ENCODE assay signal across 8 cellular contexts in the genomic region with DNA sequence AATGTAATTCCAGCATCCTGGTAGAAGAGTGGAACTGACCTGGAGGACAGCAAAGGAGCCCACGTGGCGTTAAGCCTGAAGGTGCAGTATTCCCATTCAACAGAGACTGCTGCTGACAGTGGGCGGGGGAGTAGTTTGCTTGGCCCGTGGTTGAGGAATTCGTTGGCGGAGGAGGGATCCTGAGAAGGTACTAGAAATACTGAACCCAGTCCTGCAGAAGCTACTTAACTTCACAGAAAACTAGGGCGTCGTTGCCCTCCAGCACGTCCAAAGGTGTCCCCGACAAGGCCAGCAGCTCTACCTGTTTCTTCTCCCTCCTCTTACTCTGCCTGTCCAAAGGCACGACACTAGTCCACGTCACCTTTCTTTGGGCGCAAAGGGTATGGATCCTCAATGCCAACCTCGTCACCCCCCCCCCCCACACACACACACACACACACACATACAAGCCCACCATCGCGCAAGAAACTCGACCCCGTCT. TPM values are rescaled to one million over a fixed set of nuclear protein-coding genes. Genes with fewer than 3 reads are reported as not detected.
DNase-seq lines count a peak whose midpoint lies in the region; ATAC-seq, FAIRE-seq and TF ChIP-seq lines count a peak whose summit lies in the region.

No MANE protein-coding gene starts in this region.

- peak overlapping the region; percentile 67 to 76 for H3K4me3 Mint-ChIP-seq in H9

- in situ Hi-C loops in K562 (cut with MboI) = no loop called here

- H2BK20ac ChIP-seq in H9 (ENCODE audit: low read depth, low read length, poor library complexity, severe bottlenecking) = no peak overlapping the region

- H2BK5ac ChIP-seq in H9 (ENCODE audit: insufficient read length, low read length) = no peak overlapping the region

- peak overlapping the region; percentile 88 for H2AFZ ChIP-seq in DND-41 (ENCODE audit: low read depth, low read length)
- H2AFZ ChIP-seq in H9 (ENCODE audit: low read length) = no peak overlapping the region
- peak overlapping the region; percentile 93 for H2AFZ ChIP-seq in K562 (ENCODE audit: low read depth, low read length)

- no peaks in the 10 kb centered on the region for H3K9me1 ChIP-seq in K562 (ENCODE audit: control insufficient read depth, insufficient read depth, low read length)

- no peak overlapping the region for H3K56ac ChIP-seq in H9 (ENCODE audit: insufficient read length, low read depth, low read length)

- H3K36me3 Mint-ChIP-seq in H9 (ENCODE audit: insufficient read depth in 1 of 3, low read depth in 3 of 3) = peaks cover 0 to 6% (median 6%) of the 10 kb centered on the region in 3 experiments; a peak in 2 of 7 replicates

- H3K36me3 ChIP-seq in DND-41 (ENCODE audit: insufficient read depth, low read length) (peaks cover 7% of the 10 kb centered on the region), K562 (ENCODE audit: control insufficient read depth, insufficient read depth, low read length) (peaks cover 25% of the 10 kb centered on the region)

- POLR2A ChIA-PET in K562 (lab: Yijun Ruan, JAX) = interaction anchor here (1.0 to 1.3 kb wide), 2 partner anchors 9 to 19 kb away, joined by 4 to 5 read pairs; no protein-coding TSS in a partner anchor

- no peaks in the 10 kb centered on the region for H4K20me1 ChIP-seq in DND-41 (ENCODE audit: insufficient read depth, low read length)
- no peaks in the 10 kb centered on the region for H4K20me1 ChIP-seq in H9 (ENCODE audit: control insufficient read depth, insufficient read depth, insufficient read length)
- no peaks in the 10 kb centered on the region for H4K20me1 ChIP-seq in K562 (replicated peaks; ENCODE audit: control insufficient read depth, insufficient read depth, low read length)

- H3K4me1 Mint-ChIP-seq in H9 = peaks cover 24 to 33% of the 10 kb centered on the region in 2 experiments

- H3K4me2 ChIP-seq in DND-41 (ENCODE audit: insufficient read depth, low read length) (peak overlapping the region; percentile 88), H9 (ENCODE audit: insufficient read depth, insufficient read length, low read length) (peak overlapping the region; percentile 35), K562 (ENCODE audit: insufficient read depth, low read length) (peak overlapping the region; percentile 98)

- TF ChIP-seq CTCF in DND-41 (IDR thresholded peaks at IDR 0.05; ENCODE audit: borderline replicate concordance, extremely low read depth, low read length, poor library complexity, severe bottlenecking) (no peak), H9 (conservative IDR thresholded peaks at IDR 0.05) (no peak), K562 (IDR thresholded peaks at IDR 0.05 in 2 of 3, conservative IDR thresholded peaks at IDR 0.05 in 1 of 3; ENCODE audit: insufficient read depth in 2 of 3, low read depth in 1 of 3, low read length in 3 of 3) (no peak)

- H3K27me3 Mint-ChIP-seq in H9 (ENCODE audit: low read depth) = no peaks in the 10 kb centered on the region

- peak overlapping the region; percentile 77 for H3K9ac ChIP-seq in DND-41 (ENCODE audit: low read depth, low read length)
- peak overlapping the region; percentile 25 for H3K9ac ChIP-seq in H9 (ENCODE audit: extremely low read depth, insufficient read length, low read length)
- H3K9ac ChIP-seq in K562 (ENCODE audit: insufficient read depth in 1 of 2, low read depth in 2 of 2, low read length in 2 of 2) = peak overlapping the region; percentile 85 to 92

- no peak for TF ChIP-seq EP300 in K562 (IDR thresholded peaks at IDR 0.05; ENCODE audit: low read length)

- no peak overlapping the region for H3K23ac ChIP-seq in H9 (ENCODE audit: insufficient read length, low read depth, low read length)

- no peak overlapping the region for H4K8ac ChIP-seq in H9 (replicated peaks; ENCODE audit: insufficient read length, low read depth, low read length)

- H3K14ac ChIP-seq in H9 (ENCODE audit: insufficient read depth, low read length) = no peak overlapping the region

- CTCF ChIA-PET in K562 (lab: Yijun Ruan, JAX; ENCODE audit: low intra/inter-chr PET ratio) = interaction anchor here (0.9 to 1.4 kb wide), 2 partner anchors 124 to 125 kb away, joined by 3 to 6 read pairs; no protein-coding TSS in a partner anchor

- H3K79me2 ChIP-seq in DND-41 (ENCODE audit: insufficient read depth, low read length) = peaks cover 62% of the 10 kb centered on the region
- no peaks in the 10 kb centered on the region for H3K79me2 ChIP-seq in H9 (ENCODE audit: insufficient read depth, low read length)
- H3K79me2 ChIP-seq in K562 (ENCODE audit: control insufficient read depth, insufficient read depth, low read length) = peaks cover 86% of the 10 kb centered on the region

- no peak overlapping the region for H2AK5ac ChIP-seq in H9 (ENCODE audit: insufficient read length, low read length)

- no peak overlapping the region for H2BK15ac ChIP-seq in H9 (ENCODE audit: low read depth, low read length)

- H2BK120ac ChIP-seq in H9 (ENCODE audit: low read depth, low read length, poor library complexity, severe bottlenecking) = no peak overlapping the region

- H2BK12ac ChIP-seq in H9 (ENCODE audit: insufficient read length, low read depth, low read length) = no peak overlapping the region

- intact Hi-C loops in K562 (cut with micrococcal nuclease) = loop anchor here (1.0 to 5.0 kb wide), 2 partner anchors 49 to 124 kb away; a partner anchor contains a TSS

- no peaks in the 10 kb centered on the region for H3K9me3 Mint-ChIP-seq in H9

- peak; percentile 82; the same call in 1 of the 2 replicates for TF ChIP-seq POLR2A in K562 (conservative IDR thresholded peaks at IDR 0.05)

- H3K4me3 ChIP-seq in DND-41 (ENCODE audit: low read depth in 1 of 2, low read length in 2 of 2) (peak overlapping the region; percentile 63 to 89), K562 (peak overlapping the region; percentile 73), skin epidermis (peak overlapping the region; percentile 47 to 74 (median 61))

- H3K27ac ChIP-seq in DND-41 (ENCODE audit: low read length) (peak overlapping the region; percentile 79), H9 (ENCODE audit: insufficient read length, low read depth, low read length) (no peak overlapping the region), K562 (ENCODE audit: extremely low read depth, low read depth, low read length) (peak overlapping the region; percentile 81), skin epidermis (peak overlapping the region; percentile 17 to 97 (median 92))

- no peaks in the 10 kb centered on the region for H3K27me3 ChIP-seq in DND-41 (ENCODE audit: insufficient read depth, low read length, poor library complexity)
- no peaks in the 10 kb centered on the region for H3K27me3 ChIP-seq in H9 (ENCODE audit: insufficient read depth, low read length)
- no peaks in the 10 kb centered on the region for H3K27me3 ChIP-seq in K562 (ENCODE audit: control insufficient read depth in 2 of 2, insufficient read depth in 2 of 2, low read length in 2 of 2)

- TF ChIP-seq RAD21 in K562 (CRISPR knock-in tag; conservative IDR thresholded peaks at IDR 0.05 in 1 of 2, IDR thresholded peaks at IDR 0.05 in 1 of 2) = no peak

- DNase-seq in DND-41 (no peak), H9 (no peak), NCI-H2196 (lab: John Stamatoyannopoulos, UW; ENCODE audit: unreplicated experiment) (peak; percentile 46), K562 (ENCODE audit: extremely low read depth in 1 of 4, low spot score in 3 of 4) (peak; percentile 43 to 64 (median 52)), iPS-NIHi11 (ENCODE audit: low spot score) (peak; percentile 47), activated gamma-delta T cell treated with Interleukin-2 at 50 U/mL for 16 hours (no peak)

- no peak overlapping the region for H3T11ph ChIP-seq in H9 (ENCODE audit: low read length)

- H3K9me3 ChIP-seq in DND-41 (ENCODE audit: insufficient read depth, low read length, severe bottlenecking) (no peaks in the 10 kb centered on the region), H9 (ENCODE audit: control insufficient read depth, low read depth, low read length) (no peaks in the 10 kb centered on the region), K562 (replicated peaks; ENCODE audit: control insufficient read depth, insufficient read depth, low read depth, low read length) (no peaks in the 10 kb centered on the region)

- H3K4me1 ChIP-seq in DND-41 (ENCODE audit: insufficient read depth, low read length) (peaks cover 68% of the 10 kb centered on the region), H9 (ENCODE audit: insufficient read depth, low read length) (peaks cover 2% of the 10 kb centered on the region), K562 (replicated peaks in 1 of 2; ENCODE audit: control insufficient read depth in 2 of 2, insufficient read depth in 2 of 2, low read length in 2 of 2) (peaks cover 4 to 13% of the 10 kb centered on the region in 2 experiments; a peak in 3 of 5 replicates)

- no peak overlapping the region for H3K18ac ChIP-seq in H9 (ENCODE audit: insufficient read length, low read depth, low read length)

- H3K4ac ChIP-seq in H9 (ENCODE audit: low read depth, low read length) = no peak overlapping the region

- peak; percentile 61 for FAIRE-seq in K562 (lab: Jason Lieb, UNC)

- no peak overlapping the region for H4K5ac ChIP-seq in H9 (ENCODE audit: insufficient read length, low read depth, low read length)

- ATAC-seq in DND-41 (ENCODE audit: insufficient read depth, low read depth) = peak; percentile 13; the same call in 2 of the 3 replicates
- ATAC-seq in K562 = peak; percentile 57
- ATAC-seq in HG02970 (IDR thresholded peaks at IDR 0.05; ENCODE audit: low FRiP score, unreplicated experiment) = no peak

- TSS peak; percentile 71 for BruUV-seq in K562 (replicated peaks; lab: Mats Ljungman, UMichigan)

- H4K91ac ChIP-seq in H9 (ENCODE audit: insufficient read length, low read depth, low read length) = no peak overlapping the region

- H3K23me2 ChIP-seq in H9 (ENCODE audit: insufficient read length, low read depth, low read length, poor library complexity, severe bottlenecking) = peaks cover 3% of the 10 kb centered on the region

- no peaks in the 10 kb centered on the region for H3K79me1 ChIP-seq in H9 (ENCODE audit: insufficient read depth, low read depth, low read length, poor library complexity, severe bottlenecking)

- no CpG with 5 or more reads among the region's 18 CpGs for WGBS in H9 (ENCODE audit: extremely low coverage, insufficient read length, low lambda C conversion rate)
- 0% methylated on average over 13 of the region's 18 CpGs for WGBS in K562 (ENCODE audit: insufficient coverage, low coverage, missing lambda C conversion rate)

- H3K27ac Mint-ChIP-seq in H9 = peak overlapping the region in 2 of 3 experiments; percentile 9 to 21; a peak in 1 of 7 replicates

RNA-seq across cellular contexts. Expression of a gene that starts 0.3 kb away (rescaled TPM):
- 14.4 and 16.0 TPM in 2 replicates for total RNA-seq in H9 (2021)
- total RNA-seq in K562 (2011; cell fraction: chromatin; rRNA removed; ENCODE audit: low replicate concordance) = 11.5 and 61.1 TPM in 2 replicates
- 4.5 and 7.2 TPM in 2 replicates for total RNA-seq in K562 (2011; cell fraction: nucleolus; rRNA removed)
- total RNA-seq in K562 (2011; cell fraction: nucleoplasm; rRNA removed) = 15.5 and 28.9 TPM in 2 replicates
- total RNA-seq in K562 (2014; rRNA removed) = 14.9 and 15.3 TPM in 2 replicates
- total RNA-seq in K562 (2014; rRNA removed; fragmentation: Illumina TruSeq; extraction: Trizol) = 53.3 and 64.3 TPM in 2 replicates
- 37.0 and 43.2 TPM in 2 replicates for total RNA-seq in K562 (2015; rRNA removed; fragmentation: Illumina TruSeq; extraction: Trizol)
- 25.2 and 29.0 TPM in 2 replicates for total RNA-seq in K562 (2021)
- 23.6 and 27.5 TPM in 2 replicates for polyA plus RNA-seq in K562 (2011; rRNA removed)
- polyA plus RNA-seq in K562 (2011; cell fraction: cytosol; rRNA removed) = 3.2 and 7.9 TPM in 2 replicates
- 14.0 and 21.1 TPM in 2 replicates for polyA plus RNA-seq in K562 (2011; cell fraction: nucleus; rRNA removed)
- polyA plus RNA-seq in K562 (2012) = 5.7 and 9.9 TPM in 2 replicates
- 15.5 and 19.3 TPM in 2 replicates for polyA plus RNA-seq in K562 (2014; fragmentation: Illumina TruSeq; extraction: Trizol)
- 10 to 100 TPM; 11.4 to 46.0 TPM for polyA plus RNA-seq in K562 (2014; fragmentation: Nextera tagmentation; extraction: Ambion mirVana)
- polyA plus RNA-seq in K562 (2014; rRNA removed) = 10.8 and 12.7 TPM in 2 replicates
- polyA minus RNA-seq in K562 (2011; rRNA and poly(A)+ RNA removed) = 76.5 and 84.5 TPM in 2 replicates
- polyA minus RNA-seq in K562 (2011; cell fraction: cytosol; rRNA and poly(A)+ RNA removed) = 12.7 and 21.4 TPM in 2 replicates
- 15.5 and 28.7 TPM in 2 replicates for polyA minus RNA-seq in K562 (2011; cell fraction: nucleus; rRNA and poly(A)+ RNA removed)

RNA-seq across cellular contexts. Expression of a gene that starts 0.5 kb away (rescaled TPM):
- total RNA-seq in H9 (2021) = 2.6 and 3.0 TPM in 2 replicates
- 20.8 and 50.5 TPM in 2 replicates for total RNA-seq in K562 (2011; cell fraction: chromatin; rRNA removed; ENCODE audit: low replicate concordance)
- 9.3 and 12.6 TPM in 2 replicates for total RNA-seq in K562 (2011; cell fraction: nucleolus; rRNA removed)
- total RNA-seq in K562 (2011; cell fraction: nucleoplasm; rRNA removed) = 18.5 and 41.3 TPM in 2 replicates
- 11.0 and 13.8 TPM in 2 replicates for total RNA-seq in K562 (2014; rRNA removed)
- 22.3 and 22.7 TPM in 2 replicates for total RNA-seq in K562 (2014; rRNA removed; fragmentation: Illumina TruSeq; extraction: Trizol)
- 17.5 and 18.8 TPM in 2 replicates for total RNA-seq in K562 (2015; rRNA removed; fragmentation: Illumina TruSeq; extraction: Trizol)
- 14.5 and 14.7 TPM in 2 replicates for total RNA-seq in K562 (2021)
- polyA plus RNA-seq in K562 (2011; rRNA removed) = 31.3 and 34.5 TPM in 2 replicates
- 6.6 and 11.5 TPM in 2 replicates for polyA plus RNA-seq in K562 (2011; cell fraction: cytosol; rRNA removed)
- 18.1 and 24.4 TPM in 2 replicates for polyA plus RNA-seq in K562 (2011; cell fraction: nucleus; rRNA removed)
- polyA plus RNA-seq in K562 (2012) = 11.7 and 19.0 TPM in 2 replicates
- 14.9 and 17.2 TPM in 2 replicates for polyA plus RNA-seq in K562 (2014; fragmentation: Illumina TruSeq; extraction: Trizol)
- polyA plus RNA-seq in K562 (2014; fragmentation: Nextera tagmentation; extraction: Ambion mirVana) = 10 to 100 TPM; 10.8 to 12.8 TPM
- polyA plus RNA-seq in K562 (2014; rRNA removed) = 15.1 and 16.0 TPM in 2 replicates
- polyA minus RNA-seq in K562 (2011; rRNA and poly(A)+ RNA removed) = 32.6 and 34.5 TPM in 2 replicates
- polyA minus RNA-seq in K562 (2011; cell fraction: cytosol; rRNA and poly(A)+ RNA removed) = 9.9 and 11.9 TPM in 2 replicates
- polyA minus RNA-seq in K562 (2011; cell fraction: nucleus; rRNA and poly(A)+ RNA removed) = 14.4 and 22.3 TPM in 2 replicates

RNA-seq across cellular contexts. Expression of a gene that starts 47.8 kb away (rescaled TPM):
- 22.7 and 22.8 TPM in 2 replicates for total RNA-seq in H9 (2021)
- total RNA-seq in K562 (2011; cell fraction: chromatin; rRNA removed; ENCODE audit: low replicate concordance) = 8.5 and 39.9 TPM in 2 replicates
- total RNA-seq in K562 (2011; cell fraction: nucleolus; rRNA removed) = 7.0 and 7.7 TPM in 2 replicates
- total RNA-seq in K562 (2011; cell fraction: nucleoplasm; rRNA removed) = 20.2 and 20.7 TPM in 2 replicates
- 19.6 and 21.7 TPM in 2 replicates for total RNA-seq in K562 (2014; rRNA removed)
- 26.0 and 29.6 TPM in 2 replicates for total RNA-seq in K562 (2014; rRNA removed; fragmentation: Illumina TruSeq; extraction: Trizol)
- 26.8 and 29.4 TPM in 2 replicates for total RNA-seq in K562 (2015; rRNA removed; fragmentation: Illumina TruSeq; extraction: Trizol)
- total RNA-seq in K562 (2021) = 17.2 and 17.4 TPM in 2 replicates
- polyA plus RNA-seq in K562 (2011; rRNA removed) = 18.1 and 23.7 TPM in 2 replicates
- 3.7 and 7.8 TPM in 2 replicates for polyA plus RNA-seq in K562 (2011; cell fraction: cytosol; rRNA removed)
- polyA plus RNA-seq in K562 (2011; cell fraction: nucleus; rRNA removed) = 10.3 and 18.0 TPM in 2 replicates
- polyA plus RNA-seq in K562 (2012) = 14.3 and 15.7 TPM in 2 replicates
- 17.8 and 23.4 TPM in 2 replicates for polyA plus RNA-seq in K562 (2014; fragmentation: Illumina TruSeq; extraction: Trizol)
- polyA plus RNA-seq in K562 (2014; fragmentation: Nextera tagmentation; extraction: Ambion mirVana) = 10 to 100 TPM; 10.3 to 14.1 TPM
- 20.7 and 29.1 TPM in 2 replicates for polyA plus RNA-seq in K562 (2014; rRNA removed)
- polyA minus RNA-seq in K562 (2011; rRNA and poly(A)+ RNA removed) = 15.0 and 18.9 TPM in 2 replicates
- 11.4 and 13.8 TPM in 2 replicates for polyA minus RNA-seq in K562 (2011; cell fraction: cytosol; rRNA and poly(A)+ RNA removed)
- 25.6 and 50.9 TPM in 2 replicates for polyA minus RNA-seq in K562 (2011; cell fraction: nucleus; rRNA and poly(A)+ RNA removed)

Comparison
In these comparisons a context has a peak if more than half of its experiments do, and no peak if none do; other contexts are left out.
1. DNase-seq: peak in NCI-H2196 (single experiment), K562 (4 of 4) and iPS-NIHi11 (single experiment); none in DND-41 (single experiment), H9 (single experiment) and activated gamma-delta T cell treated with Interleukin-2 at 50 U/mL for 16 hours (single experiment).
2. H3K4me2 ChIP-seq: peak in every context shown above with its lines; median percentile 98 in K562; 88 in DND-41; 35 in H9.
3. H3K9ac ChIP-seq: peak in every context shown above with its lines; median percentile 88 in K562; 77 in DND-41; 25 in H9.
4. Peak in every context shown above with its lines, with median percentiles within 50 percentile points of each other: H3K4me3 ChIP-seq.